29 cellular contexts compared by ENCODE assay signal in genomic region chr7:92456241-92456640, GRCh38. TPM values are rescaled to one million over a fixed set of nuclear protein-coding genes. Genes with fewer than 3 reads are reported as not detected.
"Had no signal": no experiment of that assay in that cellular context is flagged by ENCODE, and none has a peak within 500 bp of the region (broad histone marks: within the 10 kb centered on the region; RNA-seq: fewer than 3 reads in every experiment).

No MANE protein-coding gene starts in this region.

- H3K4me1 ChIP-seq: adrenal gland, breast epithelium, prostate gland, spleen had no signal

- H3K36me3 ChIP-seq: breast epithelium, ovary had no signal

- H3K27ac Mint-ChIP-seq: activated CD4-positive, alpha-beta T cell treated with anti-CD3 and anti-CD28 coated beads, Interleukin-2, amount 10 ng/mL, durations not matched to agents 7 days and 5 days; activated CD8-positive, alpha-beta memory T cell treated with anti-CD3 and anti-CD28 coated beads, Interleukin-2, amount 10 ng/mL, durations not matched to agents 7 days and 5 days; activated CD8-positive, alpha-beta T cell treated with anti-CD3 and anti-CD28 coated beads for 36 hours; activated naive CD4-positive, alpha-beta T cell treated with anti-CD3 and anti-CD28 coated beads, Interleukin-2, amount 50 U/mL, for 72 hours; activated T-helper 1 cell treated with anti-CD3 and anti-CD28 coated beads, Interleukin-12 subunit alpha, Interleukin-12 subunit beta, Interleukin-2, Interleukin-4 antibody, amounts not matched to agents 30 ng/mL and 10 ng/mL and 1 ng/mL, durations not matched to agents 14 hours and 24 hours and 36 hours; memory B cell; natural killer cell treated with Interleukin-12 subunit alpha and Interleukin-12 subunit beta and Interleukin-15 and Interleukin-18, amount 100 ng/mL, for 72 hours; type B pancreatic cell had no signal

- H3K9me3 Mint-ChIP-seq: activated CD4-positive, alpha-beta T cell treated with anti-CD3 and anti-CD28 coated beads, Interleukin-2, amount 10 ng/mL, durations not matched to agents 7 days and 5 days; activated CD8-positive, alpha-beta T cell treated with anti-CD3 and anti-CD28 coated beads for 36 hours; activated naive CD4-positive, alpha-beta T cell treated with anti-CD3 and anti-CD28 coated beads, Interleukin-2, amount 50 U/mL, for 72 hours; activated T-helper 1 cell treated with anti-CD3 and anti-CD28 coated beads, Interleukin-12 subunit alpha, Interleukin-12 subunit beta, Interleukin-2, Interleukin-4 antibody, amounts not matched to agents 30 ng/mL and 10 ng/mL and 1 ng/mL, durations not matched to agents 14 hours and 24 hours and 36 hours; central memory CD8-positive, alpha-beta T cell; memory B cell; natural killer cell treated with Interleukin-12 subunit alpha and Interleukin-12 subunit beta and Interleukin-15 and Interleukin-18, amount 100 ng/mL, for 72 hours; type B pancreatic cell had no signal

- H3K36me3 Mint-ChIP-seq: activated naive CD4-positive, alpha-beta T cell treated with anti-CD3 and anti-CD28 coated beads, Interleukin-2, amount 50 U/mL, for 72 hours had no signal

- FAIRE-seq: endometrium, TTC549 had no signal

- H3K27me3 Mint-ChIP-seq: activated CD4-positive, alpha-beta T cell treated with anti-CD3 and anti-CD28 coated beads, Interleukin-2, amount 10 ng/mL, durations not matched to agents 7 days and 5 days; activated CD8-positive, alpha-beta memory T cell treated with anti-CD3 and anti-CD28 coated beads, Interleukin-2, amount 10 ng/mL, durations not matched to agents 7 days and 5 days; activated CD8-positive, alpha-beta T cell treated with anti-CD3 and anti-CD28 coated beads for 36 hours; central memory CD8-positive, alpha-beta T cell; memory B cell; natural killer cell treated with Interleukin-12 subunit alpha and Interleukin-12 subunit beta and Interleukin-15 and Interleukin-18, amount 100 ng/mL, for 72 hours; type B pancreatic cell had no signal

- H3K27ac ChIP-seq: adrenal gland, breast epithelium, ovary, prostate gland, spleen, thoracic aorta, WERI-Rb-1 had no signal

- H3K4me3 ChIP-seq: adrenal gland, breast epithelium, ovary, prostate gland, spleen, thoracic aorta had no signal

- H3K4me3 Mint-ChIP-seq: activated CD4-positive, alpha-beta T cell treated with anti-CD3 and anti-CD28 coated beads, Interleukin-2, amount 10 ng/mL, durations not matched to agents 7 days and 5 days; activated CD8-positive, alpha-beta memory T cell treated with anti-CD3 and anti-CD28 coated beads, Interleukin-2, amount 10 ng/mL, durations not matched to agents 7 days and 5 days; activated CD8-positive, alpha-beta T cell treated with anti-CD3 and anti-CD28 coated beads for 36 hours; activated T-helper 1 cell treated with anti-CD3 and anti-CD28 coated beads, Interleukin-12 subunit alpha, Interleukin-12 subunit beta, Interleukin-2, Interleukin-4 antibody, amounts not matched to agents 30 ng/mL and 10 ng/mL and 1 ng/mL, durations not matched to agents 14 hours and 24 hours and 36 hours; central memory CD8-positive, alpha-beta T cell; memory B cell; natural killer cell treated with Interleukin-12 subunit alpha and Interleukin-12 subunit beta and Interleukin-15 and Interleukin-18, amount 100 ng/mL, for 72 hours; type B pancreatic cell had no signal

- H3K27me3 ChIP-seq: adrenal gland, breast epithelium, ovary, spleen had no signal

- ATAC-seq: activated CD8-positive, alpha-beta memory T cell treated with anti-CD3 and anti-CD28 coated beads, Interleukin-2, amount 10 ng/mL, durations not matched to agents 7 days and 5 days; activated CD8-positive, alpha-beta T cell treated with anti-CD3 and anti-CD28 coated beads for 36 hours; activated naive CD4-positive, alpha-beta T cell treated with anti-CD3 and anti-CD28 coated beads, Interleukin-2, amount 50 U/mL, for 72 hours; left colon; natural killer cell treated with Interleukin-12 subunit alpha and Interleukin-12 subunit beta and Interleukin-15 and Interleukin-18, amount 100 ng/mL, for 72 hours had no signal

- H3K9me3 ChIP-seq: adrenal gland, breast epithelium, ovary, prostate gland, spleen, thoracic aorta had no signal

- DNase-seq: activated CD4-positive, alpha-beta T cell treated with anti-CD3 and anti-CD28 coated beads, Interleukin-2, amount 10 ng/mL, durations not matched to agents 7 days and 5 days; activated CD4-positive, CD25-positive, alpha-beta regulatory T cell treated with anti-CD3 and anti-CD28 coated beads, Interleukin-2, amount 50 U/mL, for 72 hours; activated CD8-positive, alpha-beta memory T cell treated with anti-CD3 and anti-CD28 coated beads, Interleukin-2, amount 10 ng/mL, durations not matched to agents 7 days and 5 days; activated CD8-positive, alpha-beta T cell treated with anti-CD3 and anti-CD28 coated beads for 36 hours; activated T-cell treated with anti-CD3 and anti-CD28 coated beads for 4 hours; adrenal gland; foreskin melanocyte; hypothalamus; islet precursor cell; left colon; ovary; spleen; stimulated activated CD4-positive, alpha-beta T cell treated with anti-CD3 and anti-CD28 coated beads, Interleukin-4, amount 100 ng/mL, for 24 hours; stimulated activated naive CD4-positive, alpha-beta T cell treated with Interleukin-2 at 50 U/mL for 16 hours; T-helper 1 cell; WERI-Rb-1 had no signal

- H3K4me1 Mint-ChIP-seq: activated CD4-positive, alpha-beta T cell treated with anti-CD3 and anti-CD28 coated beads, Interleukin-2, amount 10 ng/mL, durations not matched to agents 7 days and 5 days; activated CD8-positive, alpha-beta memory T cell treated with anti-CD3 and anti-CD28 coated beads, Interleukin-2, amount 10 ng/mL, durations not matched to agents 7 days and 5 days had no signal

RNA-seq across cellular contexts. Expression of gene ERVW-1, which starts 21.5 kb away (rescaled TPM):
- total RNA-seq: activated CD4-positive, alpha-beta T cell treated with anti-CD3 and anti-CD28 coated beads, Interleukin-2, amount 10 ng/mL, durations not matched to agents 7 days and 5 days; activated CD8-positive, alpha-beta memory T cell treated with anti-CD3 and anti-CD28 coated beads, Interleukin-2, amount 10 ng/mL, durations not matched to agents 7 days and 5 days; activated CD8-positive, alpha-beta T cell treated with anti-CD3 and anti-CD28 coated beads for 36 hours; activated T-helper 1 cell treated with anti-CD3 and anti-CD28 coated beads, Interleukin-12 subunit alpha, Interleukin-12 subunit beta, Interleukin-2, Interleukin-4 antibody, amounts not matched to agents 30 ng/mL and 10 ng/mL and 1 ng/mL, durations not matched to agents 14 hours and 24 hours and 36 hours; adrenal gland; breast epithelium; epithelial cell of proximal tubule; left colon; lower leg skin; natural killer cell treated with Interleukin-12 subunit alpha and Interleukin-12 subunit beta and Interleukin-15 and Interleukin-18, amount 100 ng/mL, for 72 hours; ovary; spleen; thoracic aorta had no signal
